In the genomic region with DNA sequence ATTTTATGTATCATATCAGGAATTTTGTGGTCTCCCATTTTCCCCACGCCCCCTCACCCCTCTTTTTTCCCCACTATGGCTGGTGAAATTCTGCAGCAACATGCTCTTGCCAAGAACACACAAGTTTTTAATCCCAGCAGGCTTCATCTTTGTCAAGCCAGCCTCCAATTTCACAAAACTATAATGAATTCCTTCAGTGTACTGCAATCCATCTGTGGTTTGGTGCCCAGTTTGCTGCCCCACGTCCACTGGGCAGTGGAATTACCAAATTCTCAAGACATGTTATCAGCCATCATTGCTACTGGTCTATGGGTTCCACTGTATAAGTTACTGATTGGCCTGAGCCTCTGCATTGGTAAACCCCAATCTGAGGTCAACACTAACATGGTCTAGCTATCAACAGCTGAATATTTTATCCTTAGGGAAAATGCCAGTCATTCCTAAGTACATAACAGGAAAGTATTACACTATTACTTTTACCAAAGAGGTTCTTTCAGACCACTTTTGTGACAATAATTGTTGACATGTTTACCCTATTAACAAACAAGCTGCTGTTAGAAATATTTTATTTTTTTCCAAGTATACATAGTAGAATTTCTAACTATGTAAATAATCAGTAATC, we compare ENCODE assay signal across 1 cellular context.
TF ChIP-seq lines count a peak whose summit lies in the region.

No MANE protein-coding gene starts in this region.

TF ChIP-seq in H1, 55 proteins besides CTCF, POLR2A, EP300 and RAD21 (continued from another document):
- no peak for TF ChIP-seq SAP30 (IDR thresholded peaks at IDR 0.05; ENCODE audit: insufficient read depth, insufficient replicate concordance, low read length)
- TF ChIP-seq TBP (IDR thresholded peaks at IDR 0.05; ENCODE audit: low read depth, low read length): no peak
